In the genomic region with DNA sequence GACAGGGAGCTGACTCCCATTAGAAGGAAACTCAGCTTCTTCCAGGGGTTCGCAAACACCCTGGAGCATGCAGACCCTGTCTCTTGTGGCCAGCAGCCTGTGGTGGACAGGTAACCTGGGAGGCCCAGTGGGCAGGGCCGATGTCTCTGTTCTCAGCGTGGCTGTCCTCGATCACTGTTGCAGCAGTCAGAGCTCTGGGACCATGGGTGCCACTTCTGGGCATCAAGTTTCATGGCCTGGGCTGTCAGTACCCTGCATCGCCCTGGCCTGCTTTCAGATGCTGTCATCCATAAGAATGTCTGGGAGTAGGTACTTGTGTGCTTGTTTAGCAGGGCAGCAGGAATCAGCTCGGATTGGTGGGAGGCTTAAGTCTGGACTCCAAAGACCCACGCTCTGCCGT, we compare ENCODE assay signal across 24 cellular contexts.
"Had no signal": no experiment of that assay in that cellular context is flagged by ENCODE, and none has a peak within 500 bp of the region (broad histone marks: within the 10 kb centered on the region; RNA-seq: fewer than 3 reads in every experiment).

No MANE protein-coding gene starts in this region.

- H3K27me3 ChIP-seq: esophagus squamous epithelium, left lung, right atrium auricular region, sigmoid colon, vagina had no signal

- H3K9me3 Mint-ChIP-seq: effector memory CD8-positive, alpha-beta T cell; naive thymus-derived CD8-positive, alpha-beta T cell; nephron progenitor cell; stimulated activated naive B cell treated with anti-CD40 and anti-IgM and Interleukin-4, amounts not matched to agents 10 μg/mL and 1 μg/mL and 100 μg/mL, for 72 hours; stimulated activated naive CD8-positive, alpha-beta T cell treated with anti-CD3 and anti-CD28 coated beads, Interleukin-15, Interleukin-2, amounts not matched to agents 100 ng/mL and 50 ng/mL, for 24 hours had no signal

- DNase-seq: cortex of kidney; effector memory CD8-positive, alpha-beta T cell; erythroblast; esophagus squamous epithelium; foreskin melanocyte; glutamatergic neuron; heart right ventricle; hippocampal formation; left cardiac atrium; left lung; naive thymus-derived CD8-positive, alpha-beta T cell; nephron progenitor cell; sigmoid colon; stimulated activated CD4-positive, alpha-beta T cell treated with anti-CD3 and anti-CD28 coated beads, Interleukin-2, amount 100 ng/mL, for 24 hours; stimulated activated CD4-positive, alpha-beta T cell treated with anti-CD3 and anti-CD28 coated beads, Interleukin-4, amount 100 ng/mL, for 24 hours; stimulated activated naive B cell treated with anti-CD40 and anti-IgM and Interleukin-4, amounts not matched to agents 10 μg/mL and 1 μg/mL and 100 μg/mL, for 72 hours; trophoblast cell had no signal

- H2AFZ ChIP-seq: parathyroid adenoma had no signal

- H3K9ac ChIP-seq: parathyroid adenoma had no signal

- H3K79me2 ChIP-seq: parathyroid adenoma had no signal

- ATAC-seq: effector memory CD8-positive, alpha-beta T cell; heart right ventricle; left cardiac atrium; left lung; naive thymus-derived CD8-positive, alpha-beta T cell; stimulated activated naive B cell treated with anti-CD40 and anti-IgM and Interleukin-4, amounts not matched to agents 10 μg/mL and 1 μg/mL and 100 μg/mL, for 72 hours had no signal

- H3K27ac ChIP-seq: esophagus squamous epithelium, heart right ventricle, left lung, parathyroid adenoma, right atrium auricular region, vagina had no signal

- FAIRE-seq: endometrium, islet of Langerhans had no signal

- H3K27ac Mint-ChIP-seq: nephron progenitor cell; progenitor cell of endocrine pancreas; stimulated activated naive B cell treated with anti-CD40 and anti-IgM and Interleukin-4, amounts not matched to agents 10 μg/mL and 1 μg/mL and 100 μg/mL, for 72 hours; stimulated activated naive CD8-positive, alpha-beta T cell treated with anti-CD3 and anti-CD28 coated beads, Interleukin-15, Interleukin-2, amounts not matched to agents 100 ng/mL and 50 ng/mL, for 24 hours had no signal

- H3K4me3 Mint-ChIP-seq: effector memory CD8-positive, alpha-beta T cell; naive thymus-derived CD8-positive, alpha-beta T cell; nephron progenitor cell; stimulated activated naive B cell treated with anti-CD40 and anti-IgM and Interleukin-4, amounts not matched to agents 10 μg/mL and 1 μg/mL and 100 μg/mL, for 72 hours; stimulated activated naive CD8-positive, alpha-beta T cell treated with anti-CD3 and anti-CD28 coated beads, Interleukin-15, Interleukin-2, amounts not matched to agents 100 ng/mL and 50 ng/mL, for 24 hours had no signal

- H3K27me3 Mint-ChIP-seq: effector memory CD8-positive, alpha-beta T cell; naive thymus-derived CD8-positive, alpha-beta T cell; progenitor cell of endocrine pancreas; stimulated activated naive B cell treated with anti-CD40 and anti-IgM and Interleukin-4, amounts not matched to agents 10 μg/mL and 1 μg/mL and 100 μg/mL, for 72 hours; stimulated activated naive CD8-positive, alpha-beta T cell treated with anti-CD3 and anti-CD28 coated beads, Interleukin-15, Interleukin-2, amounts not matched to agents 100 ng/mL and 50 ng/mL, for 24 hours had no signal

- H3K36me3 ChIP-seq: sigmoid colon, vagina had no signal

- H3K9me3 ChIP-seq: esophagus squamous epithelium, heart right ventricle, left lung, right atrium auricular region, sigmoid colon, vagina had no signal

- H3K4me3 ChIP-seq: esophagus squamous epithelium, heart right ventricle, left lung, right atrium auricular region, sigmoid colon, vagina had no signal
